Comparison of ENCODE assay signal across 14 cellular contexts in genomic region chr17:73782641-73783381, GRCh38.
DNase-seq lines count a peak whose midpoint lies in the region; ATAC-seq and TF ChIP-seq lines count a peak whose summit lies in the region.
"Had no signal": no experiment of that assay in that cellular context is flagged by ENCODE, and none has a peak within 500 bp of the region (broad histone marks: within the 10 kb centered on the region; RNA-seq: fewer than 3 reads in every experiment).

No MANE protein-coding gene starts in this region.

- no peak overlapping the region for H3K27ac Mint-ChIP-seq in WTC11

- peaks cover 3% of the 10 kb centered on the region; the same call in 1 of the 2 replicates for H3K27me3 Mint-ChIP-seq in WTC11 (ENCODE audit: low read depth)

- intact Hi-C loops in upper lobe of right lung (cut with DNase I) = no loop called here
- intact Hi-C loops in left lung (cut with DNase I) = no loop called here

- H3K9me3 ChIP-seq in upper lobe of right lung (no peaks in the 10 kb centered on the region), left lung (no peaks in the 10 kb centered on the region)
- H3K9me3 ChIP-seq: BLaER1 had no signal

- H3K4me3 ChIP-seq in upper lobe of right lung (no peak overlapping the region), left lung (no peak overlapping the region)
- H3K4me3 ChIP-seq: BLaER1 had no signal

- H3K27me3 ChIP-seq in upper lobe of right lung (peaks cover 22% of the 10 kb centered on the region), left lung (peaks cover 0 to 59% of the 10 kb centered on the region in 2 donors)
- H3K27me3 ChIP-seq: BLaER1 had no signal

- H3K4me3 Mint-ChIP-seq in WTC11 = no peak overlapping the region
- H3K4me3 Mint-ChIP-seq: T-cell had no signal

- H3K27ac ChIP-seq in upper lobe of right lung (no peak overlapping the region), left lung (no peak overlapping the region)
- H3K27ac ChIP-seq: BLaER1 had no signal

- H3K36me3 ChIP-seq in upper lobe of right lung (no peaks in the 10 kb centered on the region), left lung (no peaks in the 10 kb centered on the region)
- H3K36me3 ChIP-seq: BLaER1 had no signal

- H3K9me3 Mint-ChIP-seq in WTC11 = peaks cover 21% of the 10 kb centered on the region
- H3K9me3 Mint-ChIP-seq: T-cell had no signal

- CTCF ChIA-PET in WTC11 (lab: Charles Lee) = interaction anchor here (0.6 to 4.4 kb wide), 13 partner anchors 9 to 136 kb away, joined by 3 to 30 read pairs (median 4); no protein-coding TSS in a partner anchor

- POLR2A ChIA-PET in WTC11 (lab: Charles Lee) = no interaction called here

- H3K4me1 ChIP-seq in upper lobe of right lung (no peaks in the 10 kb centered on the region), left lung (no peaks in the 10 kb centered on the region)

- ATAC-seq in WTC11 (peak; percentile 60), upper lobe of right lung (peak; percentile 66), left lung (no peak), GM21723 (IDR thresholded peaks at IDR 0.05; ENCODE audit: unreplicated experiment) (no peak)
- ATAC-seq: stimulated activated naive CD8-positive, alpha-beta T cell treated with anti-CD3 and anti-CD28 coated beads, Interleukin-15, Interleukin-2, amounts not matched to agents 100 U/mL and 50 U/mL, for 24 hours had no signal

- peaks cover 2% of the 10 kb centered on the region; the same call in 1 of the 2 replicates for H3K36me3 Mint-ChIP-seq in WTC11
- H3K36me3 Mint-ChIP-seq: T-cell had no signal

- H3K4me1 Mint-ChIP-seq in WTC11 = peaks cover 49% of the 10 kb centered on the region

- DNase-seq in activated T-cell treated with anti-CD3 and anti-CD28 coated beads for 48 hours (ENCODE audit: low read depth) (peak; percentile 2), NAMALWA (ENCODE audit: low spot score) (peak; percentile 8), WTC11 (ENCODE audit: low spot score) (peak; percentile 68), upper lobe of right lung (no peak), left lung (no peak), GF-D8 (lab: John Stamatoyannopoulos, UW) (no peak)
- no peak for DNase-seq in activated T-cell treated with anti-CD3 and anti-CD28 coated beads, Interleukin-2, amount 50 U/mL, for 1 hour
- DNase-seq: effector CD8-positive, alpha-beta T cell; foreskin melanocyte; stimulated activated CD4-positive, alpha-beta T cell treated with anti-CD3 and anti-CD28 coated beads, Interleukin-4, amount 100 ng/mL, for 1 hour; stimulated activated naive CD8-positive, alpha-beta T cell treated with anti-CD3 and anti-CD28 coated beads, Interleukin-15, Interleukin-2, amounts not matched to agents 100 U/mL and 50 U/mL, for 24 hours had no signal

- peak; percentile 42 for TF ChIP-seq CTCF in WTC11 (IDR thresholded peaks at IDR 0.05)
- no peak for TF ChIP-seq CTCF in upper lobe of right lung (IDR thresholded peaks at IDR 0.05)
- no peak for TF ChIP-seq CTCF in left lung (IDR thresholded peaks at IDR 0.05)

TF ChIP-seq in WTC11, 78 proteins besides CTCF, POLR2A, EP300 and RAD21:
- TF ChIP-seq MAX (CRISPR knock-in tag; IDR thresholded peaks at IDR 0.05) (peak; percentile 67), NFE2L1 (CRISPR knock-in tag; IDR thresholded peaks at IDR 0.05) (no peak)
TF ChIP-seq in WTC11: peak in this region for 1.

Comparison
In these comparisons a context has a peak if more than half of its experiments do, and no peak if none do; other contexts are left out.
1. DNase-seq: peak in activated T-cell treated with anti-CD3 and anti-CD28 coated beads for 48 hours (single experiment), NAMALWA (single experiment) and WTC11 (single experiment); none in activated T-cell treated with anti-CD3 and anti-CD28 coated beads, Interleukin-2, amount 50 U/mL, for 1 hour (single experiment), upper lobe of right lung (single experiment), left lung (0 of 2) and GF-D8 (single experiment).
2. ATAC-seq: peak in WTC11 (single experiment) and upper lobe of right lung (single experiment); none in left lung (single experiment) and GM21723 (single experiment).